Comparison of ENCODE assay signal across 8 cellular contexts in genomic region chr4:80183196-80184052, GRCh38. TPM values are rescaled to one million over a fixed set of nuclear protein-coding genes. Genes with fewer than 3 reads are reported as not detected.
DNase-seq lines count a peak whose midpoint lies in the region; ATAC-seq and TF ChIP-seq lines count a peak whose summit lies in the region.

No MANE protein-coding gene starts in this region.

- peak overlapping the region; percentile 89 for H3K4me3 Mint-ChIP-seq in activated T-helper 17 cell treated with anti-CD3 and anti-CD28 coated beads, Interleukin-2, amount 50 U/mL, for 72 hours

- 0 out of 2 replicates have a peak, but pooled peaks cover 3% of the 10 kb centered on the region for H3K9me3 ChIP-seq in HUES6 (ENCODE audit: control insufficient read depth, insufficient read depth, low read depth, low read length)
- H3K9me3 ChIP-seq in heart right ventricle = peaks cover 0 to 17% (median 12%) of the 10 kb centered on the region in 11 donors
- H3K9me3 ChIP-seq in prostate gland = no peaks in the 10 kb centered on the region

- H3K27me3 ChIP-seq in BJ (ENCODE audit: control insufficient read depth, insufficient read depth, low read length) (no peaks in the 10 kb centered on the region; the same call in 1 of the 2 replicates), HUES6 (ENCODE audit: control insufficient read depth, insufficient read depth, low read length) (peaks cover 89% of the 10 kb centered on the region), heart right ventricle (peaks cover 0 to 57% (median 37%) of the 10 kb centered on the region in 7 donors), prostate gland (replicated peaks; ENCODE audit: insufficient read depth) (no peaks in the 10 kb centered on the region)

- no peak overlapping the region for H3K9ac ChIP-seq in HUES6 (ENCODE audit: low read length)

- no peak for TF ChIP-seq CTCF in BJ (IDR thresholded peaks at IDR 0.05; ENCODE audit: insufficient read depth, low read depth, low read length)
- TF ChIP-seq CTCF in heart right ventricle (IDR thresholded peaks at IDR 0.05) = no peak
- TF ChIP-seq CTCF in prostate gland (IDR thresholded peaks at IDR 0.05) = no peak

- H3K27me3 Mint-ChIP-seq in activated T-helper 17 cell treated with anti-CD3 and anti-CD28 coated beads, Interleukin-2, amount 50 U/mL, for 72 hours = no peaks in the 10 kb centered on the region

- H3K36me3 Mint-ChIP-seq in activated T-helper 17 cell treated with anti-CD3 and anti-CD28 coated beads, Interleukin-2, amount 50 U/mL, for 72 hours (ENCODE audit: low read depth) = peaks cover 14% of the 10 kb centered on the region

- DNase-seq in BJ (ENCODE audit: low read depth) (no peak), heart right ventricle (peak in 1 of 2 donors; percentile 17), prostate gland (ENCODE audit: low spot score) (no peak), NCI-H1694 treated with DMSO at 0.1 percent for 48 hours (lab: John Stamatoyannopoulos, UW) (no peak)
- DNase-seq in stimulated activated CD4-positive, alpha-beta T cell treated with anti-CD3 and anti-CD28 coated beads, Interleukin-15, amount 100 ng/mL, for 24 hours = no peak

- ATAC-seq in GM21360 (IDR thresholded peaks at IDR 0.05; ENCODE audit: unreplicated experiment) (peak; percentile 48), heart right ventricle (peak; percentile 47 to 78 (median 62))
- peak; percentile 31 for ATAC-seq in activated T-helper 17 cell treated with anti-CD3 and anti-CD28 coated beads, Interleukin-2, amount 50 U/mL, for 72 hours (replicated peaks)

- no peak for TF ChIP-seq POLR2A in prostate gland (IDR thresholded peaks at IDR 0.05)

- H3K4me3 ChIP-seq in BJ (ENCODE audit: low read depth, low read length) (peak overlapping the region; percentile 83), HUES6 (ENCODE audit: low read depth, low read length) (peak overlapping the region; percentile 65), heart right ventricle (peak overlapping the region; percentile 11 to 80 (median 61)), prostate gland (peak overlapping the region; percentile 63)

- intact Hi-C loops in heart right ventricle (cut with DNase I) = loop anchor here in 5 of 10 donors (2.0 to 10.0 kb wide), 5 partner anchors 49 to 269 kb away; partner anchors contain the start of genes ANTXR2 (in 3 of the 5) and CFAP299 (in 1 of the 5)
- intact Hi-C loops in prostate gland (cut with DNase I) = loop anchor here (5.0 to 10.0 kb wide), 5 partner anchors 111 to 1229 kb away; partner anchors contain the start of gene ANTXR2

- H3K36me3 ChIP-seq in BJ (ENCODE audit: control insufficient read depth, insufficient read depth, low read length) = no peaks in the 10 kb centered on the region
- no peaks in the 10 kb centered on the region for H3K36me3 ChIP-seq in HUES6 (ENCODE audit: control insufficient read depth, insufficient read depth, low read length)
- no peaks in the 10 kb centered on the region for H3K36me3 ChIP-seq in heart right ventricle
- no peaks in the 10 kb centered on the region for H3K36me3 ChIP-seq in prostate gland

- no peak overlapping the region for H3K27ac ChIP-seq in HUES6 (ENCODE audit: low read depth, low read length)
- peak overlapping the region in 8 of 10 donors; percentile 31 to 90 (median 64) for H3K27ac ChIP-seq in heart right ventricle
- peak overlapping the region; percentile 80 to 86 for H3K27ac ChIP-seq in prostate gland

- 3% methylated on average over 49 to 55 of the region's 55 CpGs for WGBS in heart right ventricle, 2 donors
- WGBS in prostate gland = 6% methylated on average over 41 of the region's 55 CpGs

- peaks cover 20% of the 10 kb centered on the region for H3K4me1 ChIP-seq in HUES6 (ENCODE audit: control insufficient read depth, insufficient read depth, low read length)
- H3K4me1 ChIP-seq in heart right ventricle = peaks cover 3 to 38% (median 29%) of the 10 kb centered on the region in 9 donors
- H3K4me1 ChIP-seq in prostate gland (replicated peaks) = no peaks in the 10 kb centered on the region

- CTCF ChIA-PET in BJ (lab: Yijun Ruan, JAX) = interaction anchor here (0.7 to 10.9 kb wide), 21 partner anchors 9 to 1169 kb away, joined by 3 to 108 read pairs (median 4); partner anchors contain the start of genes ANTXR2 and PRDM8

- H3K9me3 Mint-ChIP-seq in activated T-helper 17 cell treated with anti-CD3 and anti-CD28 coated beads, Interleukin-2, amount 50 U/mL, for 72 hours = peaks cover 10% of the 10 kb centered on the region

- H3K27ac Mint-ChIP-seq in activated T-helper 17 cell treated with anti-CD3 and anti-CD28 coated beads, Interleukin-2, amount 50 U/mL, for 72 hours = peak overlapping the region; percentile 90

- peaks cover 40% of the 10 kb centered on the region for H3K4me1 Mint-ChIP-seq in activated T-helper 17 cell treated with anti-CD3 and anti-CD28 coated beads, Interleukin-2, amount 50 U/mL, for 72 hours

- POLR2A ChIA-PET in BJ (lab: Charles Lee) = interaction anchor here (0.6 to 0.7 kb wide), 2 partner anchors 10 to 57 kb away, joined by 3 to 20 read pairs; no protein-coding TSS in a partner anchor

RNA-seq across cellular contexts. Expression of gene PRDM8, which starts 13.9 kb away (rescaled TPM):
- 2.6 and 2.7 TPM in 2 replicates for polyA plus RNA-seq in BJ (2011; rRNA removed)
- 2.2 and 4.1 TPM in 2 replicates for polyA minus RNA-seq in BJ (2011; rRNA and poly(A)+ RNA removed)
- 1 to 10 TPM; 7.8 to 8.1 TPM for total RNA-seq in activated T-helper 17 cell treated with anti-CD3 and anti-CD28 coated beads, Interleukin-2, amount 50 U/mL, for 72 hours
- 1 to 10 TPM in 3 of 10 donors, under 1 TPM in 7; 0.23 to 1.9 (median 0.67) TPM for total RNA-seq in heart right ventricle
- polyA plus RNA-seq in heart right ventricle = under 1 TPM; 0.51 to 0.88 TPM
- 10 to 100 TPM; 26.6 to 58.0 TPM for total RNA-seq in prostate gland
